ENCODE assay signal across 8 cellular contexts in the genomic region with DNA sequence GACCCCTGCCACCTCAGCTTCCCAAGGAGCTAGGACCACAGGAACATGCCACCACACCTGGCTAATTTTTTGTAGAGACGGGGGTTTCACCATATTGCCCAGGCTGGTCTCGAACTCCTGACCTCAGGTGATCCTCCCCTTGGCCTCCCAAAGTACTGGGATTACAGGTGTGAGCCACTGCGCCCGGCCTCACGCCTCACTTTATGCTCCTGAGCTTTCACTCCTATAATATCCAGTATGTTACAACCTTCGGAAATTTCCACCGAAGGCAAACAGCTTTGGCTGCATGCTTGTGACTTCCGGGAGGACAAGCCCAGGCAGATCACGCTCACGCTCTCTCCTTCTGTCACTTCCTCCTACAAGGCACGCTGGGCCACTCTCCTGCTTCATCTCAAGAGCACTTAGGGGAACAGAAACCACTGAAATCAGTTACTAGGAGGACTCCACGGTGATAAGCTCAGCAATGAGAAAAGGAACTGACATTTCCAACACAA. TPM values are rescaled to one million over a fixed set of nuclear protein-coding genes. Genes with fewer than 3 reads are reported as not detected.
DNase-seq lines count a peak whose midpoint lies in the region; ATAC-seq and TF ChIP-seq lines count a peak whose summit lies in the region.

No MANE protein-coding gene starts in this region.

- H3K9ac ChIP-seq in BLaER1 = peak overlapping the region; percentile 7; the same call in 1 of the 2 replicates

- POLR2A ChIA-PET in WTC11 (lab: Charles Lee) = no interaction called here

- peaks cover 51% of the 10 kb centered on the region for H3K4me1 ChIP-seq in BLaER1

- ATAC-seq in HG03280 (IDR thresholded peaks at IDR 0.05; ENCODE audit: unreplicated experiment) (peak; percentile 58), WTC11 (no peak), HG02763 (IDR thresholded peaks at IDR 0.05; ENCODE audit: unreplicated experiment) (no peak)

- DNase-seq in GM19238 (ENCODE audit: insufficient read length, low spot score) (peak; percentile 80), WTC11 (ENCODE audit: low spot score) (no peak), NCI-H226 (no peak), T-helper 2 cell (no peak)

- peaks cover 3% of the 10 kb centered on the region for H4K20me1 ChIP-seq in BLaER1

- CTCF ChIA-PET in WTC11 (lab: Charles Lee) = interaction anchor here (2.4 kb wide), 1 partner anchor 111 kb away, joined by 7 read pairs; no protein-coding TSS in a partner anchor

- peaks cover 58% of the 10 kb centered on the region for H3K36me3 ChIP-seq in BLaER1

- H3K4me3 Mint-ChIP-seq in WTC11 = no peak overlapping the region
- peak overlapping the region; percentile 15 to 31 (median 19) for H3K4me3 Mint-ChIP-seq in nephron

- TF ChIP-seq CTCF in WTC11 (IDR thresholded peaks at IDR 0.05) = no peak
- TF ChIP-seq CTCF in nephron (IDR thresholded peaks at IDR 0.05; ENCODE audit: unreplicated experiment in 3 of 3) = no peak

- H3K9me3 ChIP-seq in BLaER1 = no peaks in the 10 kb centered on the region

- H3K36me3 Mint-ChIP-seq in WTC11 (peaks cover 40% of the 10 kb centered on the region), nephron (ENCODE audit: low read depth) (peaks cover 37% of the 10 kb centered on the region)

- H3K4me3 ChIP-seq in BLaER1 = no peak overlapping the region

- H3K27ac ChIP-seq in BLaER1 = peak overlapping the region; percentile 75

- no peaks in the 10 kb centered on the region for H3K9me3 Mint-ChIP-seq in WTC11
- H3K9me3 Mint-ChIP-seq in nephron = no peaks in the 10 kb centered on the region

- H3K27ac Mint-ChIP-seq in WTC11 = peak overlapping the region; percentile 78
- H3K27ac Mint-ChIP-seq in nephron = no peak overlapping the region

- H3K4me2 ChIP-seq in BLaER1 = peak overlapping the region; percentile 61

- H3K27me3 Mint-ChIP-seq in WTC11 (ENCODE audit: low read depth) (no peaks in the 10 kb centered on the region), nephron (ENCODE audit: low read depth) (no peaks in the 10 kb centered on the region)

- H3K27me3 ChIP-seq in BLaER1 = no peaks in the 10 kb centered on the region

- H3K4me1 Mint-ChIP-seq in WTC11 = peaks cover 10% of the 10 kb centered on the region
- H3K4me1 Mint-ChIP-seq in nephron = no peaks in the 10 kb centered on the region

TF ChIP-seq in WTC11, 78 proteins besides CTCF, POLR2A, EP300 and RAD21 (continues in another document):
- TF ChIP-seq, protein P1, sequence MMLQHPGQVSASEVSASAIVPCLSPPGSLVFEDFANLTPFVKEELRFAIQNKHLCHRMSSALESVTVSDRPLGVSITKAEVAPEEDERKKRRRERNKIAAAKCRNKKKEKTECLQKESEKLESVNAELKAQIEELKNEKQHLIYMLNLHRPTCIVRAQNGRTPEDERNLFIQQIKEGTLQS (CRISPR knock-in tag; conservative IDR thresholded peaks at IDR 0.05) = no peak
- TF ChIP-seq SMAD4 (CRISPR knock-in tag; IDR thresholded peaks at IDR 0.05) = no peak
- TF ChIP-seq, protein P2, sequence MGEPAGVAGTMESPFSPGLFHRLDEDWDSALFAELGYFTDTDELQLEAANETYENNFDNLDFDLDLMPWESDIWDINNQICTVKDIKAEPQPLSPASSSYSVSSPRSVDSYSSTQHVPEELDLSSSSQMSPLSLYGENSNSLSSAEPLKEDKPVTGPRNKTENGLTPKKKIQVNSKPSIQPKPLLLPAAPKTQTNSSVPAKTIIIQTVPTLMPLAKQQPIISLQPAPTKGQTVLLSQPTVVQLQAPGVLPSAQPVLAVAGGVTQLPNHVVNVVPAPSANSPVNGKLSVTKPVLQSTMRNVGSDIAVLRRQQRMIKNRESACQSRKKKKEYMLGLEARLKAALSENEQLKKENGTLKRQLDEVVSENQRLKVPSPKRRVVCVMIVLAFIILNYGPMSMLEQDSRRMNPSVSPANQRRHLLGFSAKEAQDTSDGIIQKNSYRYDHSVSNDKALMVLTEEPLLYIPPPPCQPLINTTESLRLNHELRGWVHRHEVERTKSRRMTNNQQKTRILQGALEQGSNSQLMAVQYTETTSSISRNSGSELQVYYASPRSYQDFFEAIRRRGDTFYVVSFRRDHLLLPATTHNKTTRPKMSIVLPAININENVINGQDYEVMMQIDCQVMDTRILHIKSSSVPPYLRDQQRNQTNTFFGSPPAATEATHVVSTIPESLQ (CRISPR knock-in tag; IDR thresholded peaks at IDR 0.05) = no peak
- TF ChIP-seq, protein P3, sequence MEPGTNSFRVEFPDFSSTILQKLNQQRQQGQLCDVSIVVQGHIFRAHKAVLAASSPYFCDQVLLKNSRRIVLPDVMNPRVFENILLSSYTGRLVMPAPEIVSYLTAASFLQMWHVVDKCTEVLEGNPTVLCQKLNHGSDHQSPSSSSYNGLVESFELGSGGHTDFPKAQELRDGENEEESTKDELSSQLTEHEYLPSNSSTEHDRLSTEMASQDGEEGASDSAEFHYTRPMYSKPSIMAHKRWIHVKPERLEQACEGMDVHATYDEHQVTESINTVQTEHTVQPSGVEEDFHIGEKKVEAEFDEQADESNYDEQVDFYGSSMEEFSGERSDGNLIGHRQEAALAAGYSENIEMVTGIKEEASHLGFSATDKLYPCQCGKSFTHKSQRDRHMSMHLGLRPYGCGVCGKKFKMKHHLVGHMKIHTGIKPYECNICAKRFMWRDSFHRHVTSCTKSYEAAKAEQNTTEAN (CRISPR knock-in tag; IDR thresholded peaks at IDR 0.05) = no peak
- no peak for TF ChIP-seq PRRX2 (CRISPR knock-in tag; IDR thresholded peaks at IDR 0.05)
- TF ChIP-seq TEAD1 (CRISPR knock-in tag; IDR thresholded peaks at IDR 0.05) = no peak
- no peak for TF ChIP-seq NFYB (CRISPR knock-in tag; conservative IDR thresholded peaks at IDR 0.05; ENCODE audit: low read depth)
- TF ChIP-seq, protein P4, sequence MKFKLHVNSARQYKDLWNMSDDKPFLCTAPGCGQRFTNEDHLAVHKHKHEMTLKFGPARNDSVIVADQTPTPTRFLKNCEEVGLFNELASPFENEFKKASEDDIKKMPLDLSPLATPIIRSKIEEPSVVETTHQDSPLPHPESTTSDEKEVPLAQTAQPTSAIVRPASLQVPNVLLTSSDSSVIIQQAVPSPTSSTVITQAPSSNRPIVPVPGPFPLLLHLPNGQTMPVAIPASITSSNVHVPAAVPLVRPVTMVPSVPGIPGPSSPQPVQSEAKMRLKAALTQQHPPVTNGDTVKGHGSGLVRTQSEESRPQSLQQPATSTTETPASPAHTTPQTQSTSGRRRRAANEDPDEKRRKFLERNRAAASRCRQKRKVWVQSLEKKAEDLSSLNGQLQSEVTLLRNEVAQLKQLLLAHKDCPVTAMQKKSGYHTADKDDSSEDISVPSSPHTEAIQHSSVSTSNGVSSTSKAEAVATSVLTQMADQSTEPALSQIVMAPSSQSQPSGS (CRISPR knock-in tag; IDR thresholded peaks at IDR 0.05; ENCODE audit: borderline replicate concordance, low read depth) = no peak
- TF ChIP-seq, protein P5, sequence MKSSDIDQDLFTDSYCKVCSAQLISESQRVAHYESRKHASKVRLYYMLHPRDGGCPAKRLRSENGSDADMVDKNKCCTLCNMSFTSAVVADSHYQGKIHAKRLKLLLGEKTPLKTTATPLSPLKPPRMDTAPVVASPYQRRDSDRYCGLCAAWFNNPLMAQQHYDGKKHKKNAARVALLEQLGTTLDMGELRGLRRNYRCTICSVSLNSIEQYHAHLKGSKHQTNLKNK (CRISPR knock-in tag; IDR thresholded peaks at IDR 0.05) = no peak
- TF ChIP-seq KAT7 (CRISPR knock-in tag; IDR thresholded peaks at IDR 0.05; ENCODE audit: borderline replicate concordance) = no peak
- TF ChIP-seq FOXP1 (CRISPR knock-in tag; IDR thresholded peaks at IDR 0.05; ENCODE audit: borderline replicate concordance) = no peak
- TF ChIP-seq, protein P6, sequence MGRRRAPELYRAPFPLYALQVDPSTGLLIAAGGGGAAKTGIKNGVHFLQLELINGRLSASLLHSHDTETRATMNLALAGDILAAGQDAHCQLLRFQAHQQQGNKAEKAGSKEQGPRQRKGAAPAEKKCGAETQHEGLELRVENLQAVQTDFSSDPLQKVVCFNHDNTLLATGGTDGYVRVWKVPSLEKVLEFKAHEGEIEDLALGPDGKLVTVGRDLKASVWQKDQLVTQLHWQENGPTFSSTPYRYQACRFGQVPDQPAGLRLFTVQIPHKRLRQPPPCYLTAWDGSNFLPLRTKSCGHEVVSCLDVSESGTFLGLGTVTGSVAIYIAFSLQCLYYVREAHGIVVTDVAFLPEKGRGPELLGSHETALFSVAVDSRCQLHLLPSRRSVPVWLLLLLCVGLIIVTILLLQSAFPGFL (CRISPR knock-in tag; IDR thresholded peaks at IDR 0.05; ENCODE audit: borderline replicate concordance) = no peak
- TF ChIP-seq, protein P7, sequence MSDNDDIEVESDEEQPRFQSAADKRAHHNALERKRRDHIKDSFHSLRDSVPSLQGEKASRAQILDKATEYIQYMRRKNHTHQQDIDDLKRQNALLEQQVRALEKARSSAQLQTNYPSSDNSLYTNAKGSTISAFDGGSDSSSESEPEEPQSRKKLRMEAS (CRISPR knock-in tag; IDR thresholded peaks at IDR 0.05) = no peak
- TF ChIP-seq, protein P8, sequence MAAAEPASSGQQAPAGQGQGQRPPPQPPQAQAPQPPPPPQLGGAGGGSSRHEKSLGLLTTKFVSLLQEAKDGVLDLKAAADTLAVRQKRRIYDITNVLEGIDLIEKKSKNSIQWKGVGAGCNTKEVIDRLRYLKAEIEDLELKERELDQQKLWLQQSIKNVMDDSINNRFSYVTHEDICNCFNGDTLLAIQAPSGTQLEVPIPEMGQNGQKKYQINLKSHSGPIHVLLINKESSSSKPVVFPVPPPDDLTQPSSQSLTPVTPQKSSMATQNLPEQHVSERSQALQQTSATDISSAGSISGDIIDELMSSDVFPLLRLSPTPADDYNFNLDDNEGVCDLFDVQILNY (CRISPR knock-in tag; IDR thresholded peaks at IDR 0.05) = no peak
- no peak for TF ChIP-seq ZNF416 (CRISPR knock-in tag; IDR thresholded peaks at IDR 0.05)

RNA-seq across cellular contexts. Expression of a gene that starts 4.4 kb away (rescaled TPM):
- 43.8 to 47.8 TPM (median 46.7 TPM) in 3 replicates for total RNA-seq in WTC11 (2021)

RNA-seq across cellular contexts. Expression of a gene that starts 4.8 kb away (rescaled TPM):
- 33.6 to 38.9 TPM (median 34.7 TPM) in 3 replicates for total RNA-seq in WTC11 (2021)

RNA-seq across cellular contexts. Expression of a gene that starts 4.9 kb away (rescaled TPM):
- total RNA-seq in WTC11 (2021) = 100 to 108 TPM (median 102 TPM) in 3 replicates
